27 cellular contexts compared by ENCODE assay signal in genomic region chr16:58085171-58085570, GRCh38.
"Had no signal": no experiment of that assay in that cellular context is flagged by ENCODE, and none has a peak within 500 bp of the region (broad histone marks: within the 10 kb centered on the region; RNA-seq: fewer than 3 reads in every experiment).

No MANE protein-coding gene starts in this region.

- H3K9ac ChIP-seq: parathyroid adenoma had no signal

- H3K36me3 Mint-ChIP-seq: naive thymus-derived CD8-positive, alpha-beta T cell; stimulated activated naive B cell treated with anti-CD40 and anti-IgM and Interleukin-4, amounts not matched to agents 10 μg/mL and 1 μg/mL and 100 μg/mL, for 72 hours had no signal

- H3K27ac ChIP-seq: hepatocyte, lower lobe of right lung, neutrophil, parathyroid adenoma, right atrium auricular region, right lobe of liver, stomach, testis, thyroid gland, transverse colon, upper lobe of right lung had no signal

- H3K36me3 ChIP-seq: lower lobe of right lung, neutrophil, right atrium auricular region, right lobe of liver, stomach, thyroid gland, transverse colon, upper lobe of right lung had no signal

- H3K4me1 Mint-ChIP-seq: naive thymus-derived CD8-positive, alpha-beta T cell; nephron; stimulated activated naive B cell treated with anti-CD40 and anti-IgM and Interleukin-4, amounts not matched to agents 10 μg/mL and 1 μg/mL and 100 μg/mL, for 72 hours had no signal

- H3K9me3 ChIP-seq: lower lobe of right lung, neutrophil, right atrium auricular region, right lobe of liver, stomach, testis, thyroid gland, transverse colon, upper lobe of right lung had no signal

- H3K27me3 Mint-ChIP-seq: progenitor cell of endocrine pancreas had no signal

- H3K27me3 ChIP-seq: hepatocyte, neutrophil, right atrium auricular region, right lobe of liver, testis, thyroid gland, transverse colon, upper lobe of right lung had no signal

- H3K4me3 Mint-ChIP-seq: naive thymus-derived CD8-positive, alpha-beta T cell; nephron; neural crest cell; stimulated activated naive B cell treated with anti-CD40 and anti-IgM and Interleukin-4, amounts not matched to agents 10 μg/mL and 1 μg/mL and 100 μg/mL, for 72 hours had no signal

- DNase-seq: islet precursor cell; left ventricle myocardium superior; lower lobe of right lung; mammary epithelial cell; mesenchymal stem cell; naive thymus-derived CD8-positive, alpha-beta T cell; occipital lobe; right lobe of liver; stimulated activated CD4-positive, alpha-beta T cell treated with anti-CD3 and anti-CD28 coated beads, Interleukin-12 subunit alpha, Interleukin-12 subunit beta, amount 100 ng/mL, for 4 hours; stimulated activated CD4-positive, alpha-beta T cell treated with anti-CD3 and anti-CD28 coated beads, Interleukin-15, amount 100 ng/mL, for 24 hours; stimulated activated CD4-positive, alpha-beta T cell treated with anti-CD3 and anti-CD28 coated beads, Interleukin-2, amount 100 ng/mL, for 24 hours; stimulated activated CD4-positive, alpha-beta T cell treated with anti-CD3 and anti-CD28 coated beads, Interleukin-4, amount 100 ng/mL, for 1 hour; stimulated activated naive B cell treated with anti-CD40 and anti-IgM and Interleukin-4, amounts not matched to agents 10 μg/mL and 1 μg/mL and 100 μg/mL, for 72 hours; stimulated activated naive CD8-positive, alpha-beta T cell treated with anti-CD3 and anti-CD28 coated beads, Interleukin-15, Interleukin-2, amounts not matched to agents 100 U/mL and 50 U/mL, for 24 hours; stomach; testis; thyroid gland; transverse colon; upper lobe of right lung had no signal

- H3K79me2 ChIP-seq: hepatocyte, parathyroid adenoma had no signal

- H3K4me1 ChIP-seq: parathyroid adenoma, right lobe of liver, stomach, testis, thyroid gland, transverse colon, upper lobe of right lung had no signal

- H3K4me3 ChIP-seq: hepatocyte, lower lobe of right lung, right atrium auricular region, right lobe of liver, smooth muscle cell, stomach, testis, thyroid gland, transverse colon, upper lobe of right lung had no signal

- H3K27ac Mint-ChIP-seq: naive thymus-derived CD8-positive, alpha-beta T cell; nephron; progenitor cell of endocrine pancreas; stimulated activated naive B cell treated with anti-CD40 and anti-IgM and Interleukin-4, amounts not matched to agents 10 μg/mL and 1 μg/mL and 100 μg/mL, for 72 hours had no signal

- H3K9me3 Mint-ChIP-seq: nephron; neural crest cell; stimulated activated naive B cell treated with anti-CD40 and anti-IgM and Interleukin-4, amounts not matched to agents 10 μg/mL and 1 μg/mL and 100 μg/mL, for 72 hours had no signal

- ATAC-seq: left ventricle myocardium superior; lower lobe of right lung; naive thymus-derived CD8-positive, alpha-beta T cell; stimulated activated naive B cell treated with anti-CD40 and anti-IgM and Interleukin-4, amounts not matched to agents 10 μg/mL and 1 μg/mL and 100 μg/mL, for 72 hours; stimulated activated naive CD8-positive, alpha-beta T cell treated with anti-CD3 and anti-CD28 coated beads, Interleukin-15, Interleukin-2, amounts not matched to agents 100 U/mL and 50 U/mL, for 24 hours; upper lobe of right lung had no signal

- H2AFZ ChIP-seq: hepatocyte, parathyroid adenoma had no signal

- H3K4me2 ChIP-seq: hepatocyte, smooth muscle cell had no signal
